ENCODE assay signal across 2 cellular contexts in genomic region chr9:130906727-130907416, GRCh38.
TF ChIP-seq lines count a peak whose summit lies in the region.

No MANE protein-coding gene starts in this region.

TF ChIP-seq in HEK293, 187 proteins besides CTCF, POLR2A, EP300 and RAD21:
- no peak for TF ChIP-seq ZBTB20 (tag by site-specific recombination; IDR thresholded peaks at IDR 0.05)
- peak; percentile 37; the same call in 1 of the 2 replicates for TF ChIP-seq PRDM10 (tag by site-specific recombination; IDR thresholded peaks at IDR 0.05)
TF ChIP-seq in HEK293: peak in this region for 1.

TF ChIP-seq in K562, 482 proteins besides CTCF, POLR2A, EP300 and RAD21:
- peak in 1 of 3 experiments; percentile 16 for TF ChIP-seq YY1 (IDR thresholded peaks at IDR 0.05; ENCODE audit: borderline replicate concordance in 1 of 3, control insufficient read depth in 1 of 3, extremely low read depth in 1 of 3, insufficient read depth in 3 of 3, insufficient read length in 1 of 3, insufficient replicate concordance in 2 of 3, low read depth in 1 of 3, low read length in 2 of 3)
- no peak for TF ChIP-seq PATZ1 (CRISPR knock-in tag; IDR thresholded peaks at IDR 0.05; ENCODE audit: borderline replicate concordance)
- TF ChIP-seq THAP7 (CRISPR knock-in tag; IDR thresholded peaks at IDR 0.05): no peak
- TF ChIP-seq ATF3 (IDR thresholded peaks at IDR 0.05): no peak
- TF ChIP-seq ATF3 (CRISPR knock-in tag; conservative IDR thresholded peaks at IDR 0.05): 0 out of 2 replicates have a peak, but pooled peaks have one; percentile 42
